ENCODE assay signal across 1 cellular context in the genomic region with DNA sequence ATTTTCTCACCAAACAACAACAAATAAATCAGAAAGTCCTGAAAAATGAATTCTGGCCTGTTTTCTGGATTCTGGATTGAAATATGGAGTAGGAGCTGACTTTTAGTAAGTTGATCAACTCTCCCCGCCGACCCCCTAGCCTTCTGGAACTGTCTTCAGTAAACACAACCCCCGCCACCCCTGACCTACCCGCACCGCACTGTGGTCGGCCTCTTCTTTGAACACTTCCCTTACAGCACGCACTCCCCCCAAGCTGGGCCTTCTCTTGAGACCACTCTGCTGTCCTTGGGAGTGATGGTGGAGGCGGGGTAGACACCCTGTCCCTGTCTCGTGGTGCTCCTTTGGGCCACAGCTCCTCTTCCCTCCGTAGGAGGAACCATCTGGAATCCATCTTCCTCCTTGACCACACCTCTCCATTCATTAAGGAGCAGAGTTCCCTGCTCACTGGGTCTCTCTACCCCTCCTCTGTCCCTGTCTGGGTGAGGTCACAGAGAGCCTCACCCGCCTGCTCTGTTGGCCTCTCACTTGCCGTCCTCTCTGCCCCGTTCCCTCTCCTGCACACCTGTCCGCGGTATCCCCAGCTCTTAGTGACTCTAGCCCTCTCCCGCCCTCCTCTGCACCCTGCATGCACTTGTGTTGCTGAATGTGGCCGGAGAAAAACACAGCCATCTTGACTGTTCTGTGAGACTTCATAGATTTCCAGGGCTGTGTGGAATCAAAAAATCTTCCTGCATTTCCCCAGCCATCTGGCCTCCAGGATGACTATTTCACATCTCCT.
TF ChIP-seq lines count a peak whose summit lies in the region.

No MANE protein-coding gene starts in this region.

TF ChIP-seq in IMR-90, 13 proteins besides CTCF, POLR2A, EP300 and RAD21:
- TF ChIP-seq CEBPB (IDR thresholded peaks at IDR 0.05; ENCODE audit: low read depth, low read length) (no peak), USF2 (IDR thresholded peaks at IDR 0.05; ENCODE audit: low read depth, low read length) (no peak), SMC3 (IDR thresholded peaks at IDR 0.05; ENCODE audit: low read depth, low read length) (no peak), FOS (IDR thresholded peaks at IDR 0.05; ENCODE audit: low read depth, low read length) (no peak)
